Comparison of ENCODE assay signal across 23 cellular contexts in the genomic region with DNA sequence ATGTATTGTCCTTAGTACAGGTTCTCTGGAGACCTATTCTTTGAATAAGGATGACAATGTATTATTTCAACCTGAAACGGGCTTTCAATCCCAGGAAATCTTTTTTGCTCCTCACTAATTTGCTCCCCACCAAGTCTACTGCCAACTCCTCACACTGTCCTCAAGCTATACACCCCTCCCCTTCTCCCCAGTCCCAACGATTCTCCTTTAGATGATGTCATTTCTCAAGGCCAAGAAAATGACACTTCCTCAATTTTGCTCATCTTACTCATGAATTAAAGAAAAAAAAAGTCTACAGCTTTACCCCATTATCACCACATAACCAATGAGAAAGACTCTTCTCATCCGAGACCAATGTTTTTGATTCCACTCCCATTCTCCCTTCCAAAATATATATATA. TPM values are rescaled to one million over a fixed set of nuclear protein-coding genes. Genes with fewer than 3 reads are reported as not detected.
DNase-seq lines count a peak whose midpoint lies in the region; ATAC-seq, FAIRE-seq and TF ChIP-seq lines count a peak whose summit lies in the region.
"Had no signal": no experiment of that assay in that cellular context is flagged by ENCODE, and none has a peak within 500 bp of the region (broad histone marks: within the 10 kb centered on the region; RNA-seq: fewer than 3 reads in every experiment).

No MANE protein-coding gene starts in this region.

- H3K36me3 Mint-ChIP-seq in memory B cell, result peaks cover 7% of the 10 kb centered on the region

- H3K4me1 Mint-ChIP-seq in memory B cell, result peaks cover 5% of the 10 kb centered on the region
- H3K4me1 Mint-ChIP-seq: stimulated activated effector memory CD8-positive, alpha-beta T cell treated with anti-CD3 and anti-CD28 coated beads, Interleukin-12 subunit alpha, Interleukin-12 subunit beta, amount 100 ng/mL, for 72 hours had no signal

- FAIRE-seq in GM12891 (lab: Jason Lieb, UNC), result no peak
- FAIRE-seq: RCC 7860 had no signal

- no peaks in the 10 kb centered on the region for H3K27me3 Mint-ChIP-seq in memory B cell

- H3K4me3 Mint-ChIP-seq in memory B cell, result no peak overlapping the region
- H3K4me3 Mint-ChIP-seq: activated CD8-positive, alpha-beta T cell treated with anti-CD3 and anti-CD28 coated beads, Interleukin-2, amount 10 ng/mL, durations not matched to agents 7 days and 5 days; stimulated activated effector memory CD8-positive, alpha-beta T cell treated with anti-CD3 and anti-CD28 coated beads, Interleukin-12 subunit alpha, Interleukin-12 subunit beta, amount 100 ng/mL, for 72 hours; T-helper 1 cell treated with Interleukin-12 subunit alpha and Interleukin-12 subunit beta and Interleukin-4 antibody, amounts not matched to agents 30 μg/mL and 1 μg/mL, for 36 hours had no signal

- TF ChIP-seq POLR2A in GM12891 (IDR thresholded peaks at IDR 0.05; ENCODE audit: low read depth, low read length), result no peak

- DNase-seq in SIG-M5 treated with dmso at 0.1 percent for 504 hours (lab: John Stamatoyannopoulos, UW; ENCODE audit: unreplicated experiment) (peak; percentile 32), SIG-M5 (lab: John Stamatoyannopoulos, UW) (no peak), GM12891 (ENCODE audit: insufficient read length, low spot score) (no peak), OCI-M1 (lab: John Stamatoyannopoulos, UW) (peak; percentile 71), memory B cell (ENCODE audit: low spot score in 2 of 2) (no peak), NK-92 (lab: John Stamatoyannopoulos, UW; ENCODE audit: unreplicated experiment) (no peak), cerebellum (ENCODE audit: low spot score) (no peak)
- DNase-seq: 8988T; activated CD8-positive, alpha-beta T cell treated with anti-CD3 and anti-CD28 coated beads, Interleukin-2, amount 10 ng/mL, durations not matched to agents 7 days and 5 days; activated effector memory CD4-positive, alpha-beta T cell treated with anti-CD3 and anti-CD28 coated beads, Interleukin-2, amount 50 U/mL, for 16 hours; activated T-cell treated with anti-CD3 and anti-CD28 coated beads for 4 hours; effector CD8-positive, alpha-beta T cell; erythroblast; H7; heart left ventricle; left cardiac atrium; mesenchymal stem cell; retina; WERI-Rb-1 had no signal

- ATAC-seq in memory B cell (ENCODE audit: low read depth) (peak; percentile 43), GM21723 (IDR thresholded peaks at IDR 0.05; ENCODE audit: unreplicated experiment) (no peak)
- ATAC-seq: activated CD8-positive, alpha-beta T cell treated with anti-CD3 and anti-CD28 coated beads, Interleukin-2, amount 10 ng/mL, durations not matched to agents 7 days and 5 days; heart left ventricle; left cardiac atrium; stimulated activated effector memory CD8-positive, alpha-beta T cell treated with anti-CD3 and anti-CD28 coated beads, Interleukin-12 subunit alpha, Interleukin-12 subunit beta, amount 100 ng/mL, for 72 hours had no signal

- peak overlapping the region; percentile 70 for H3K27ac Mint-ChIP-seq in memory B cell
- H3K27ac Mint-ChIP-seq: activated CD8-positive, alpha-beta T cell treated with anti-CD3 and anti-CD28 coated beads, Interleukin-2, amount 10 ng/mL, durations not matched to agents 7 days and 5 days; stimulated activated effector memory CD8-positive, alpha-beta T cell treated with anti-CD3 and anti-CD28 coated beads, Interleukin-12 subunit alpha, Interleukin-12 subunit beta, amount 100 ng/mL, for 72 hours; T-helper 1 cell treated with Interleukin-12 subunit alpha and Interleukin-12 subunit beta and Interleukin-4 antibody, amounts not matched to agents 30 μg/mL and 1 μg/mL, for 36 hours had no signal

- no peaks in the 10 kb centered on the region for H3K9me3 Mint-ChIP-seq in memory B cell
- H3K9me3 Mint-ChIP-seq: stimulated activated effector memory CD8-positive, alpha-beta T cell treated with anti-CD3 and anti-CD28 coated beads, Interleukin-12 subunit alpha, Interleukin-12 subunit beta, amount 100 ng/mL, for 72 hours; T-helper 1 cell treated with Interleukin-12 subunit alpha and Interleukin-12 subunit beta and Interleukin-4 antibody, amounts not matched to agents 30 μg/mL and 1 μg/mL, for 36 hours had no signal

TF ChIP-seq in GM12891, 5 proteins besides CTCF, POLR2A, EP300 and RAD21:
- TF ChIP-seq SPI1 (IDR thresholded peaks at IDR 0.05; ENCODE audit: low read depth, low read length), result peak; percentile 66
- TF ChIP-seq PAX5 (IDR thresholded peaks at IDR 0.05; ENCODE audit: insufficient read depth, low read length, severe bottlenecking), result no peak
- TF ChIP-seq TAF1 (IDR thresholded peaks at IDR 0.05; ENCODE audit: low read depth, low read length), result no peak
- no peak for TF ChIP-seq POLR2AphosphoS5 (IDR thresholded peaks at IDR 0.05; ENCODE audit: low read depth, low read length)

RNA-seq across cellular contexts. Expression of a gene that starts 20.6 kb away (rescaled TPM):
- 35.3 TPM for polyA plus RNA-seq in GM12891 (2012; ENCODE audit: low read depth, missing spikeins)
- total RNA-seq in cerebellum, result 90.6 TPM

RNA-seq across cellular contexts. Expression of a gene that starts 43.8 kb away (rescaled TPM):
- 13.3 TPM for polyA plus RNA-seq in GM12891 (2012; ENCODE audit: low read depth, missing spikeins)
- total RNA-seq in cerebellum, result 6.4 TPM

Comparison
In these comparisons a context has a peak if more than half of its experiments do, and no peak if none do; other contexts are left out.
1. DNase-seq: peak in SIG-M5 treated with dmso at 0.1 percent for 504 hours (single experiment) and OCI-M1 (single experiment); none in SIG-M5 (single experiment), GM12891 (single experiment), memory B cell (0 of 2), NK-92 (single experiment) and cerebellum (single experiment).